Comparison of ENCODE assay signal across 1 cellular context in genomic region chr16:69097425-69097824, GRCh38.
TF ChIP-seq lines count a peak whose summit lies in the region.

No MANE protein-coding gene starts in this region.

TF ChIP-seq in K562, 482 proteins besides CTCF, POLR2A, EP300 and RAD21:
- peak; percentile 29; the same call in 1 of the 2 replicates for TF ChIP-seq EGR1 (conservative IDR thresholded peaks at IDR 0.05)
- TF ChIP-seq MNT (conservative IDR thresholded peaks at IDR 0.05): no peak
- no peak for TF ChIP-seq ZBTB12 (CRISPR knock-in tag; IDR thresholded peaks at IDR 0.05)
- no peak for TF ChIP-seq THAP12 (CRISPR knock-in tag; IDR thresholded peaks at IDR 0.05)
